Comparison of ENCODE assay signal across 8 cellular contexts in the genomic region with DNA sequence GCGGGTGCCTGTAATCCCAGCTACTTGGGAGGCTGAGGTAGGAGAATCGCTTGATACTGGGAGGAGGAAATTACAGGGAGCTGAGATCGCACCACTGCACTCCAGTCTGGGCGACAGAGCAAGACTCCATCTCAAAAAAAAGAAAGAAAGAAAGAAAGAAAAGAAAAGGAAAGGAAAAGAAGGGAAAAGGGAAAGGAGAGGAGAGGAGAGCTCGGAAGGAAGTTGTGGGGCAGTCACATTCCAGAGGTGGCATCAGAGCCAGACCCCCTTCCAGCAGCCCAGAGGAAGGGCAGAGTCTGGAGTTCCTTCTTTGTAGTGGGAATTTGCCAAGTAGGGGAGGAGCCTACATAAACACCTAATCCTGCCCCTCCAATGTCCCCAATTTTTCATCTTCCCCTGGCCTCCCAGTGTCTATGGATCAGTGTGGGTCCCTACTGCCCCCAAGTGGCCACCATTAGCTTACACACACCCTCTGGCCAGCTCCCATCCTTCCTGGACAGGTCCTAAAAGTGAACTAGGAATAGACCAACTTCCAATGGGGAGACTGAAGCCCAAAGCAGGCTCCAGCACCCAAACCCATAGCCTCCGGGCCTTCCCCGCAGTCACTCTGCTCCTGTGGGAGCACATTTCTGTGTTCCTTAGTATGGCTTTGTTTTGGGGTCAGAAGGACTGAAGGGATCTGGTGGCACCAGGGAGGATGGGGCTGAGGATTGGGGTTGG. TPM values are rescaled to one million over a fixed set of nuclear protein-coding genes. Genes with fewer than 3 reads are reported as not detected.
DNase-seq lines count a peak whose midpoint lies in the region; ATAC-seq and TF ChIP-seq lines count a peak whose summit lies in the region.

No MANE protein-coding gene starts in this region.

- CTCF ChIA-PET in activated CD4-positive, alpha-beta T cell treated with anti-CD3 and anti-CD28 coated beads, Interleukin-2, amount 10 ng/mL, durations not matched to agents 7 days and 5 days (lab: Charles Lee) = interaction anchor here (0.7 to 4.1 kb wide), 12 partner anchors 8 to 85 kb away, joined by 3 to 24 read pairs (median 4); a partner anchor contains a TSS

- H3K4me1 Mint-ChIP-seq in activated CD4-positive, alpha-beta T cell treated with anti-CD3 and anti-CD28 coated beads, Interleukin-2, amount 10 ng/mL, durations not matched to agents 7 days and 5 days = peaks cover 6% of the 10 kb centered on the region

- no peaks in the 10 kb centered on the region for H3K36me3 Mint-ChIP-seq in activated CD4-positive, alpha-beta T cell treated with anti-CD3 and anti-CD28 coated beads, Interleukin-2, amount 10 ng/mL, durations not matched to agents 7 days and 5 days (ENCODE audit: low read depth)

- POLR2A ChIA-PET in activated CD4-positive, alpha-beta T cell treated with anti-CD3 and anti-CD28 coated beads, Interleukin-2, amount 10 ng/mL, durations not matched to agents 7 days and 5 days (lab: Charles Lee) = no interaction called here

- H3K9me3 Mint-ChIP-seq in activated CD4-positive, alpha-beta T cell treated with anti-CD3 and anti-CD28 coated beads, Interleukin-2, amount 10 ng/mL, durations not matched to agents 7 days and 5 days = no peaks in the 10 kb centered on the region

- H3K4me3 ChIP-seq in fibroblast of villous mesenchyme (ENCODE audit: low read depth, low read length) = no peak overlapping the region

- H3K27me3 Mint-ChIP-seq in activated CD4-positive, alpha-beta T cell treated with anti-CD3 and anti-CD28 coated beads, Interleukin-2, amount 10 ng/mL, durations not matched to agents 7 days and 5 days = peaks cover 31% of the 10 kb centered on the region

- no peak overlapping the region for H3K4me3 Mint-ChIP-seq in activated CD4-positive, alpha-beta T cell treated with anti-CD3 and anti-CD28 coated beads, Interleukin-2, amount 10 ng/mL, durations not matched to agents 7 days and 5 days

- peak; percentile 90 for TF ChIP-seq CTCF in fibroblast of villous mesenchyme (IDR thresholded peaks at IDR 0.05; ENCODE audit: insufficient read depth, low read depth, low read length)

- peak; percentile 69 for ATAC-seq in GM21529 (IDR thresholded peaks at IDR 0.05; ENCODE audit: unreplicated experiment)
- no peak for ATAC-seq in HG02623 (IDR thresholded peaks at IDR 0.05; ENCODE audit: unreplicated experiment)
- no peak for ATAC-seq in HG03565 (IDR thresholded peaks at IDR 0.05; ENCODE audit: unreplicated experiment)

- H3K27ac Mint-ChIP-seq in activated CD4-positive, alpha-beta T cell treated with anti-CD3 and anti-CD28 coated beads, Interleukin-2, amount 10 ng/mL, durations not matched to agents 7 days and 5 days = no peak overlapping the region

- DNase-seq in CD1c-positive myeloid dendritic cell (ENCODE audit: extremely low spot score) = peak; percentile 69
- peak; percentile 35 for DNase-seq in NCI-H2107 treated with DMSO at 0.1 percent for 48 hours (lab: John Stamatoyannopoulos, UW; ENCODE audit: unreplicated experiment)
- peak; percentile 33 for DNase-seq in activated CD4-positive, alpha-beta T cell treated with anti-CD3 and anti-CD28 coated beads, Interleukin-2, amount 10 ng/mL, durations not matched to agents 7 days and 5 days
- DNase-seq in fibroblast of villous mesenchyme (ENCODE audit: low read depth) = peak; percentile 65
- peak in 41 of 56 donors; percentile 4 to 70 (median 19) for DNase-seq in nucleus accumbens (lab: John Stamatoyannopoulos, UW)

RNA-seq across cellular contexts. Expression of a gene that starts 39.6 kb away (rescaled TPM):
- total RNA-seq in activated CD4-positive, alpha-beta T cell treated with anti-CD3 and anti-CD28 coated beads, Interleukin-2, amount 10 ng/mL, durations not matched to agents 7 days and 5 days = 10 to 100 TPM; 27.0 to 28.1 TPM
- 77.7 and 130 TPM in 2 replicates for total RNA-seq in fibroblast of villous mesenchyme

Comparison
In these comparisons a context has a peak if more than half of its experiments do, and no peak if none do; other contexts are left out.
1. DNase-seq: peak in every context shown above with its lines; median percentile 69 in CD1c-positive myeloid dendritic cell; 65 in fibroblast of villous mesenchyme; 35 in NCI-H2107 treated with DMSO at 0.1 percent for 48 hours; 33 in activated CD4-positive, alpha-beta T cell treated with anti-CD3 and anti-CD28 coated beads, Interleukin-2, amount 10 ng/mL, durations not matched to agents 7 days and 5 days; 19 in nucleus accumbens.